ENCODE assay signal across 8 cellular contexts in genomic region chr11:11155962-11156815, GRCh38.
DNase-seq lines count a peak whose midpoint lies in the region; ATAC-seq and TF ChIP-seq lines count a peak whose summit lies in the region.

No MANE protein-coding gene starts in this region.

- H3K36me3 Mint-ChIP-seq in CD4-positive, alpha-beta T cell (ENCODE audit: low read depth): peaks cover 36% of the 10 kb centered on the region

- no peak overlapping the region for H2AFZ ChIP-seq in IMR-90 (replicated peaks; ENCODE audit: low read length, poor library complexity)
- H2AFZ ChIP-seq in hepatocyte: no peak overlapping the region

- in situ Hi-C loops in IMR-90 (cut with MboI; ENCODE audit: low sequenced_read_pairs): no loop called here

- 75% methylated on average over 18 of the region's 33 CpGs; no CpG with 5 or more reads in 1 of the 2 experiments for WGBS in IMR-90 (ENCODE audit: extremely low coverage in 2 of 2, insufficient read length in 1 of 2), 2 experiments
- WGBS in hepatocyte (ENCODE audit: low lambda C conversion rate, missing lambda C conversion rate): 72% methylated on average over 33 of the region's 33 CpGs

- no peaks in the 10 kb centered on the region for H3K79me2 ChIP-seq in hepatocyte

- no peak overlapping the region for H2BK5ac ChIP-seq in IMR-90 (ENCODE audit: low read depth, low read length, poor library complexity, severe bottlenecking)

- no peak overlapping the region for H3K9ac ChIP-seq in IMR-90 (ENCODE audit: low read depth, low read length)

- no peak overlapping the region for H4K8ac ChIP-seq in IMR-90 (ENCODE audit: low read depth in 2 of 2, low read length in 2 of 2)

- CTCF ChIA-PET in CD4-positive, alpha-beta T cell (lab: Charles Lee): interaction anchor here (0.8 to 5.7 kb wide), 21 partner anchors 9 to 297 kb away, joined by 3 to 100 read pairs (median 6); no protein-coding TSS in a partner anchor
- CTCF ChIA-PET in IMR-90 (lab: Yijun Ruan, JAX): interaction anchor here (0.6 to 1.4 kb wide), 2 partner anchors 16 to 217 kb away, joined by 3 read pairs; no protein-coding TSS in a partner anchor

- intact Hi-C loops in CD4-positive, alpha-beta T cell (cut with DNase I, micrococcal nuclease): loop anchor here (2.0 to 5.0 kb wide), 8 partner anchors 19 to 631 kb away; no protein-coding TSS in a partner anchor
- intact Hi-C loops in IMR-90 (cut with micrococcal nuclease): loop anchor here (5.0 kb wide), 1 partner anchor 631 kb away; no protein-coding TSS in a partner anchor

- no peaks in the 10 kb centered on the region for H3K27me3 Mint-ChIP-seq in CD4-positive, alpha-beta T cell
- no peaks in the 10 kb centered on the region for H3K27me3 Mint-ChIP-seq in stimulated activated naive CD8-positive, alpha-beta T cell treated with anti-CD3 and anti-CD28 coated beads, Interleukin-15, amount 100 ng/mL, for 72 hours

- H3K56ac ChIP-seq in IMR-90 (ENCODE audit: extremely low read depth, insufficient read depth, low read length): no peak overlapping the region

- TF ChIP-seq RAD21 in IMR-90 (IDR thresholded peaks at IDR 0.05; ENCODE audit: low read length): peak; percentile 14; the same call in 1 of the 2 replicates

- H2BK20ac ChIP-seq in IMR-90 (ENCODE audit: low read depth, low read length): no peak overlapping the region

- peaks cover 58% of the 10 kb centered on the region for H3K4me1 Mint-ChIP-seq in CD4-positive, alpha-beta T cell (ENCODE audit: low read depth)
- H3K4me1 Mint-ChIP-seq in stimulated activated naive CD8-positive, alpha-beta T cell treated with anti-CD3 and anti-CD28 coated beads, Interleukin-15, amount 100 ng/mL, for 72 hours: peaks cover 20% of the 10 kb centered on the region

- H3K79me1 ChIP-seq in IMR-90 (ENCODE audit: low read depth in 1 of 2, low read length in 2 of 2): no peaks in the 10 kb centered on the region

- H3K27me3 ChIP-seq in CD4-positive, alpha-beta T cell (ENCODE audit: control insufficient read depth, insufficient read depth, low read length): no peaks in the 10 kb centered on the region
- H3K27me3 ChIP-seq in IMR-90 (ENCODE audit: control insufficient read depth, insufficient read depth, low read length) (peaks cover 49% of the 10 kb centered on the region), hepatocyte (no peaks in the 10 kb centered on the region)

- peak; percentile 74 for TF ChIP-seq CTCF in CD4-positive, alpha-beta T cell (IDR thresholded peaks at IDR 0.05)
- TF ChIP-seq CTCF in IMR-90 (conservative IDR thresholded peaks at IDR 0.05; ENCODE audit: low read depth, low read length): peak; percentile 38
- TF ChIP-seq CTCF in hepatocyte (IDR thresholded peaks at IDR 0.05; ENCODE audit: poor library complexity): peak; percentile 39

- peak; percentile 38 to 67 (median 57) for DNase-seq in CD4-positive, alpha-beta T cell
- no peak for DNase-seq in IMR-90
- peak; percentile 36 for DNase-seq in activated T-cell treated with anti-CD3 and anti-CD28 coated beads for 24 hours (ENCODE audit: low read depth)
- DNase-seq in hepatocyte (ENCODE audit: low spot score): no peak
- peak; percentile 49 to 57 for DNase-seq in stimulated activated naive CD8-positive, alpha-beta T cell treated with anti-CD3 and anti-CD28 coated beads, Interleukin-15, amount 100 ng/mL, for 72 hours
- no peak for DNase-seq in SHP77 treated with DMSO at 0.1 percent for 48 hours (lab: John Stamatoyannopoulos, UW)

- no peak for TF ChIP-seq POLR2A in IMR-90 (IDR thresholded peaks at IDR 0.05; ENCODE audit: low read depth, low read length)

- H4K91ac ChIP-seq in IMR-90 (ENCODE audit: insufficient read depth, low read depth, low read length): no peak overlapping the region

- no peak overlapping the region for H2BK15ac ChIP-seq in IMR-90 (ENCODE audit: low read depth, low read length)

- no peak overlapping the region for H4K5ac ChIP-seq in IMR-90 (ENCODE audit: low read depth, low read length)

- no peak overlapping the region for H3K18ac ChIP-seq in IMR-90 (ENCODE audit: low read depth, low read length)

- no peak overlapping the region for H2BK120ac ChIP-seq in IMR-90 (ENCODE audit: low read depth, low read length)

- H2AK5ac ChIP-seq in IMR-90 (ENCODE audit: low read depth, low read length): no peak overlapping the region

- H3K9me3 ChIP-seq in CD4-positive, alpha-beta T cell (ENCODE audit: control insufficient read depth, low read length): no peaks in the 10 kb centered on the region
- H3K9me3 ChIP-seq in IMR-90 (ENCODE audit: control insufficient read depth, insufficient read depth, low read length): no peaks in the 10 kb centered on the region
- no peaks in the 10 kb centered on the region for H3K9me3 ChIP-seq in hepatocyte (ENCODE audit: low read depth)

- no peak overlapping the region for H2AK9ac ChIP-seq in IMR-90 (replicated peaks; ENCODE audit: low read depth, low read length, poor library complexity)

- no peak overlapping the region for H3K4ac ChIP-seq in IMR-90 (ENCODE audit: low read depth, low read length)

- peak overlapping the region; percentile 71 for H3K4me3 Mint-ChIP-seq in CD4-positive, alpha-beta T cell
- H3K4me3 Mint-ChIP-seq in stimulated activated naive CD8-positive, alpha-beta T cell treated with anti-CD3 and anti-CD28 coated beads, Interleukin-15, amount 100 ng/mL, for 72 hours: peak overlapping the region; percentile 64 to 71

- POLR2A ChIA-PET in CD4-positive, alpha-beta T cell (lab: Charles Lee): interaction anchor here (1.8 to 3.1 kb wide), 4 partner anchors 118 to 347 kb away, joined by 5 to 15 read pairs (median 14); partner anchors contain the start of gene EIF4G2
- POLR2A ChIA-PET in IMR-90 (lab: Charles Lee; ENCODE audit: unreplicated experiment): no interaction called here

- no peaks in the 10 kb centered on the region for H3K9me2 ChIP-seq in hepatocyte (replicated peaks; ENCODE audit: insufficient read depth)

- H3K4me2 ChIP-seq in IMR-90 (ENCODE audit: low read depth, low read length): no peak overlapping the region
- no peak overlapping the region for H3K4me2 ChIP-seq in hepatocyte

- H3K36me3 ChIP-seq in IMR-90 (ENCODE audit: control insufficient read depth, insufficient read depth, low read length) (no peaks in the 10 kb centered on the region), hepatocyte (replicated peaks; ENCODE audit: insufficient read depth, low read depth) (no peaks in the 10 kb centered on the region)

- BruUV-seq in IMR-90 (replicated peaks; lab: Mats Ljungman, UMichigan): no TSS peak

- H3K9me1 ChIP-seq in IMR-90 (ENCODE audit: insufficient read depth, low read length): no peaks in the 10 kb centered on the region

- no peak overlapping the region for H3K23ac ChIP-seq in IMR-90 (ENCODE audit: low read depth, low read length)

- peak overlapping the region; percentile 92 for H3K27ac Mint-ChIP-seq in CD4-positive, alpha-beta T cell
- H3K27ac Mint-ChIP-seq in stimulated activated naive CD8-positive, alpha-beta T cell treated with anti-CD3 and anti-CD28 coated beads, Interleukin-15, amount 100 ng/mL, for 72 hours: peak overlapping the region; percentile 70 to 88

- peak overlapping the region; percentile 37 for H3K27ac ChIP-seq in CD4-positive, alpha-beta T cell (ENCODE audit: low read depth, low read length)
- H3K27ac ChIP-seq in IMR-90 (ENCODE audit: insufficient read depth, low read length) (no peak overlapping the region), hepatocyte (no peak overlapping the region)

- no peak overlapping the region for H3K14ac ChIP-seq in IMR-90 (replicated peaks; ENCODE audit: low read depth, low read length)

- H3K4me3 ChIP-seq in IMR-90 (ENCODE audit: insufficient read depth, low read depth, low read length): no peak overlapping the region
- no peak overlapping the region for H3K4me3 ChIP-seq in hepatocyte

- ATAC-seq in CD4-positive, alpha-beta T cell (ENCODE audit: poor library complexity): peak; percentile 79
- ATAC-seq in IMR-90 (ENCODE audit: low read depth) (no peak), HG03571 (IDR thresholded peaks at IDR 0.05; ENCODE audit: unreplicated experiment) (no peak), HG03039 (IDR thresholded peaks at IDR 0.05; ENCODE audit: unreplicated experiment) (no peak)
- peak; percentile 78 for ATAC-seq in stimulated activated naive CD8-positive, alpha-beta T cell treated with anti-CD3 and anti-CD28 coated beads, Interleukin-15, amount 100 ng/mL, for 72 hours

- H4K20me1 ChIP-seq in IMR-90 (ENCODE audit: insufficient read depth, low read length) (no peaks in the 10 kb centered on the region), hepatocyte (ENCODE audit: insufficient read depth, poor library complexity, severe bottlenecking) (no peaks in the 10 kb centered on the region)

- H3K4me1 ChIP-seq in IMR-90 (ENCODE audit: control insufficient read depth, insufficient read depth, low read length): no peaks in the 10 kb centered on the region
- no peaks in the 10 kb centered on the region for H3K4me1 ChIP-seq in hepatocyte (ENCODE audit: insufficient read depth)

- H3K9me3 Mint-ChIP-seq in CD4-positive, alpha-beta T cell: no peaks in the 10 kb centered on the region
- H3K9me3 Mint-ChIP-seq in stimulated activated naive CD8-positive, alpha-beta T cell treated with anti-CD3 and anti-CD28 coated beads, Interleukin-15, amount 100 ng/mL, for 72 hours: no peaks in the 10 kb centered on the region

- dilution Hi-C loops in IMR-90 (cut with HindIII; ENCODE audit: low sequenced_read_pairs, unreplicated experiment): no loop called here

TF ChIP-seq in IMR-90, 13 proteins besides CTCF, POLR2A, EP300 and RAD21:
- TF ChIP-seq SMC3 (IDR thresholded peaks at IDR 0.05; ENCODE audit: low read depth, low read length) (peak; percentile 9; the same call in 1 of the 2 replicates), MAZ (IDR thresholded peaks at IDR 0.05; ENCODE audit: borderline replicate concordance, low read depth, low read length) (no peak)
TF ChIP-seq in IMR-90: peak in this region for 1.

Comparison
In these comparisons a context has a peak if more than half of its experiments do, and no peak if none do; other contexts are left out.
1. ATAC-seq: peak in CD4-positive, alpha-beta T cell (single experiment) and stimulated activated naive CD8-positive, alpha-beta T cell treated with anti-CD3 and anti-CD28 coated beads, Interleukin-15, amount 100 ng/mL, for 72 hours (single experiment); none in IMR-90 (single experiment), HG03571 (single experiment) and HG03039 (single experiment).
2. DNase-seq: peak in CD4-positive, alpha-beta T cell (10 of 10), activated T-cell treated with anti-CD3 and anti-CD28 coated beads for 24 hours (single experiment) and stimulated activated naive CD8-positive, alpha-beta T cell treated with anti-CD3 and anti-CD28 coated beads, Interleukin-15, amount 100 ng/mL, for 72 hours (2 of 2); none in IMR-90 (single experiment), hepatocyte (single experiment) and SHP77 treated with DMSO at 0.1 percent for 48 hours (single experiment).
3. Peak in every context shown above with its lines, with median percentiles within 50 percentile points of each other: CTCF ChIP-seq.